Comparison of ENCODE assay signal across 19 cellular contexts in genomic region chr19:49779731-49780578, GRCh38. TPM values are rescaled to one million over a fixed set of nuclear protein-coding genes. Genes with fewer than 3 reads are reported as not detected.
A peak's percentile ranks its signal among the peaks of the same experiment; 100 is the strongest.
DNase-seq lines count a peak whose midpoint lies in the region; ATAC-seq and TF ChIP-seq lines count a peak whose summit lies in the region.
"Had no signal": no experiment of that assay in that cellular context is flagged by ENCODE, and none has a peak within 500 bp of the region (broad histone marks: within the 10 kb centered on the region; RNA-seq: fewer than 3 reads in every experiment).

No MANE protein-coding gene starts in this region.

- TF ChIP-seq CTCF in CD14-positive monocyte (IDR thresholded peaks at IDR 0.05) = no peak
- TF ChIP-seq CTCF in GM12865 (IDR thresholded peaks at IDR 0.05; ENCODE audit: insufficient read depth, low read depth, low read length, missing control alignments) = no peak
- TF ChIP-seq CTCF in left lung (IDR thresholded peaks at IDR 0.05) = no peak
- TF ChIP-seq CTCF in GM20000 (IDR thresholded peaks at IDR 0.05; ENCODE audit: extremely low read depth, missing control alignments) = no peak

- no peaks in the 10 kb centered on the region for H3K27me3 Mint-ChIP-seq in CD14-positive monocyte (ENCODE audit: low read depth in 3 of 3)
- no peaks in the 10 kb centered on the region for H3K27me3 Mint-ChIP-seq in T-helper 17 cell

- intact Hi-C loops in CD14-positive monocyte (cut with micrococcal nuclease) = no loop called here
- intact Hi-C loops in left lung (cut with DNase I) = no loop called here

- H3K4me1 ChIP-seq in left lung = peaks cover 0 to 21% of the 10 kb centered on the region in 2 donors
- H3K4me1 ChIP-seq: sigmoid colon, SJSA1 had no signal

- H3K9me3 Mint-ChIP-seq in CD14-positive monocyte = peaks cover 0 to 5% (median 0%) of the 10 kb centered on the region in 7 donors
- H3K9me3 Mint-ChIP-seq: endodermal cell had no signal

- H3K9me3 ChIP-seq in T-helper 17 cell (ENCODE audit: control insufficient read depth, low read length, poor library complexity, severe bottlenecking) (no peaks in the 10 kb centered on the region), left lung (no peaks in the 10 kb centered on the region)
- H3K9me3 ChIP-seq: sigmoid colon, SJSA1 had no signal

- peak overlapping the region in 1 of 2 donors; percentile 36 for H3K27ac ChIP-seq in left lung
- H3K27ac ChIP-seq: sigmoid colon, SJSA1 had no signal

- H3K36me3 Mint-ChIP-seq in CD14-positive monocyte = peaks cover 34 to 53% of the 10 kb centered on the region in 2 donors
- H3K36me3 Mint-ChIP-seq in T-helper 17 cell (ENCODE audit: low read depth) = peaks cover 10% of the 10 kb centered on the region

- no peak for DNase-seq in CD14-positive monocyte (ENCODE audit: low spot score)
- peak; percentile 40 for DNase-seq in GM12865 (ENCODE audit: low read depth)
- DNase-seq in T-helper 17 cell = no peak
- DNase-seq in left lung = no peak
- no peak for DNase-seq in OCI-M2 (lab: John Stamatoyannopoulos, UW; ENCODE audit: unreplicated experiment)
- DNase-seq in HuH-7.5 (ENCODE audit: low spot score) = no peak
- no peak for DNase-seq in mucosa of gallbladder (ENCODE audit: low spot score)
- DNase-seq in GM20000 (ENCODE audit: low spot score) = no peak
- DNase-seq: activated naive CD4-positive, alpha-beta T cell treated with anti-CD3 and anti-CD28 coated beads, Interleukin-2, amount 50 U/mL, for 16 hours; EL; endodermal cell; foreskin melanocyte; KG1; NCI-H2029; NCI-H774; sigmoid colon; stimulated activated CD4-positive, alpha-beta T cell treated with anti-CD3 and anti-CD28 coated beads, Interleukin-4, amount 100 ng/mL, for 4 hours; stimulated activated naive CD4-positive, alpha-beta T cell treated with Interleukin-2 at 50 U/mL for 16 hours had no signal

- H3K27me3 ChIP-seq in left lung = no peaks in the 10 kb centered on the region
- H3K27me3 ChIP-seq: sigmoid colon, SJSA1 had no signal

- ATAC-seq in T-helper 17 cell (no peak), left lung (peak; percentile 42)

- H3K4me3 ChIP-seq in GM12865 (ENCODE audit: low read depth, low read length) (no peak overlapping the region), left lung (no peak overlapping the region)
- H3K4me3 ChIP-seq: sigmoid colon, SJSA1 had no signal

- H3K27ac Mint-ChIP-seq in CD14-positive monocyte (peak overlapping the region; percentile 87 to 99 (median 97)), T-helper 17 cell (peak overlapping the region; percentile 91)

- H3K4me3 Mint-ChIP-seq in CD14-positive monocyte (peak overlapping the region; percentile 73 to 90), T-helper 17 cell (peak overlapping the region; percentile 50)
- H3K4me3 Mint-ChIP-seq: endodermal cell had no signal

- H3K4me1 Mint-ChIP-seq in CD14-positive monocyte = peaks cover 49% of the 10 kb centered on the region
- H3K4me1 Mint-ChIP-seq in T-helper 17 cell = peaks cover 24% of the 10 kb centered on the region
- H3K4me1 Mint-ChIP-seq: endodermal cell had no signal

- peaks cover 0 to 36% of the 10 kb centered on the region in 2 donors for H3K36me3 ChIP-seq in left lung

RNA-seq across cellular contexts. Expression of gene AP2A1, which starts 13.2 kb away (rescaled TPM):
- 10 to 100 TPM; 12.1 to 15.1 TPM for polyA plus RNA-seq in CD14-positive monocyte
- 10 to 100 TPM; 43.3 to 51.5 TPM for total RNA-seq in T-helper 17 cell
- total RNA-seq in left lung = 10 to 100 TPM; 84.9 to 87.6 TPM
- total RNA-seq in mucosa of gallbladder = 76.3 TPM

RNA-seq across cellular contexts. Expression of gene TSKS, which starts 16.8 kb away (rescaled TPM):
- polyA plus RNA-seq in CD14-positive monocyte = under 1 TPM; 0.37 to 0.51 TPM
- total RNA-seq in T-helper 17 cell = 1 to 10 TPM in 1 of 2 donors, under 1 TPM in 1; 0.87 to 1.9 TPM
- total RNA-seq in left lung = under 1 TPM in 1 of 2 donors, not detected in 1; 0.39 TPM
- total RNA-seq in mucosa of gallbladder = 0.58 TPM
- total RNA-seq: SJSA1 had no signal

RNA-seq across cellular contexts. Expression of gene FUZ, which starts 33.1 kb away (rescaled TPM):
- 1 to 10 TPM; 5.3 TPM for polyA plus RNA-seq in CD14-positive monocyte
- total RNA-seq in T-helper 17 cell (10 to 100 TPM; 29.4 to 30.7 TPM), left lung (10 to 100 TPM; 15.3 to 19.5 TPM), mucosa of gallbladder (36.7 TPM)

RNA-seq across cellular contexts. Expression of gene MED25, which starts 38.1 kb away (rescaled TPM):
- 10 to 100 TPM; 13.9 to 18.5 TPM for polyA plus RNA-seq in CD14-positive monocyte
- total RNA-seq in T-helper 17 cell = 100 to 1,000 TPM in 1 of 2 donors, 10 to 100 TPM in 1; 94.8 to 108 TPM
- total RNA-seq in left lung = 10 to 100 TPM; 52.1 to 57.1 TPM
- 66.0 TPM for total RNA-seq in mucosa of gallbladder
